Comparison of ENCODE assay signal across 8 cellular contexts in genomic region chr7:15720849-15721471, GRCh38. TPM values are rescaled to one million over a fixed set of nuclear protein-coding genes. Genes with fewer than 3 reads are reported as not detected.
DNase-seq lines count a peak whose midpoint lies in the region; ATAC-seq and TF ChIP-seq lines count a peak whose summit lies in the region.

No MANE protein-coding gene starts in this region.

- H3K4me3 ChIP-seq in Peyer's patch (no peak overlapping the region), esophagus muscularis mucosa (no peak overlapping the region), prostate gland (no peak overlapping the region)

- TF ChIP-seq EP300 in esophagus muscularis mucosa (IDR thresholded peaks at IDR 0.05) = no peak

- 54% methylated on average over 5 of the region's 5 CpGs for WGBS in esophagus muscularis mucosa
- WGBS in prostate gland = 57% methylated on average over 5 of the region's 5 CpGs

- DNase-seq in DMS153 treated with DMSO at 0.1 percent for 48 hours (lab: John Stamatoyannopoulos, UW; ENCODE audit: unreplicated experiment) (peak; percentile 40), HS-27A (ENCODE audit: low read depth) (peak; percentile 31), Peyer's patch (peak in 1 of 3 donors; percentile 67), esophagus muscularis mucosa (ENCODE audit: extremely low spot score) (no peak), prostate gland (ENCODE audit: low spot score) (no peak), NOMO-1 treated with dmso at 0.1 percent for 144 hours (lab: John Stamatoyannopoulos, UW; ENCODE audit: unreplicated experiment) (no peak), NCI-H1930 (lab: John Stamatoyannopoulos, UW) (no peak)

- H3K36me3 ChIP-seq in Peyer's patch (no peaks in the 10 kb centered on the region), esophagus muscularis mucosa (no peaks in the 10 kb centered on the region), prostate gland (no peaks in the 10 kb centered on the region)

- no peak for TF ChIP-seq POLR2A in Peyer's patch (IDR thresholded peaks at IDR 0.05)
- TF ChIP-seq POLR2A in esophagus muscularis mucosa (IDR thresholded peaks at IDR 0.05; ENCODE audit: low read depth) = no peak
- no peak for TF ChIP-seq POLR2A in prostate gland (IDR thresholded peaks at IDR 0.05)

- TF ChIP-seq CTCF in Peyer's patch (IDR thresholded peaks at IDR 0.05) (peak in 4 of 6 experiments; percentile 49 to 85 (median 77)), esophagus muscularis mucosa (IDR thresholded peaks at IDR 0.05) (peak; percentile 66 to 78 (median 71)), prostate gland (IDR thresholded peaks at IDR 0.05) (peak in 3 of 4 experiments; percentile 21 to 55 (median 45))

- no peak for ATAC-seq in HG02938 (IDR thresholded peaks at IDR 0.05; ENCODE audit: unreplicated experiment)

- H3K4me1 ChIP-seq in Peyer's patch = no peaks in the 10 kb centered on the region
- peaks cover 0 to 4% (median 0%) of the 10 kb centered on the region in 4 donors for H3K4me1 ChIP-seq in esophagus muscularis mucosa
- no peaks in the 10 kb centered on the region for H3K4me1 ChIP-seq in prostate gland (replicated peaks)

- no peak overlapping the region for H3K27ac ChIP-seq in Peyer's patch
- no peak overlapping the region for H3K27ac ChIP-seq in esophagus muscularis mucosa (replicated peaks in 1 of 4)
- no peak overlapping the region for H3K27ac ChIP-seq in prostate gland

- H3K27me3 ChIP-seq in Peyer's patch (no peaks in the 10 kb centered on the region), esophagus muscularis mucosa (no peaks in the 10 kb centered on the region), prostate gland (replicated peaks; ENCODE audit: insufficient read depth) (no peaks in the 10 kb centered on the region)

- intact Hi-C loops in esophagus muscularis mucosa (cut with DNase I) = loop anchor here (10.0 kb wide), 1 partner anchor 416 kb away; no protein-coding TSS in a partner anchor
- intact Hi-C loops in prostate gland (cut with DNase I) = no loop called here

- H3K9me3 ChIP-seq in Peyer's patch (no peaks in the 10 kb centered on the region), esophagus muscularis mucosa (no peaks in the 10 kb centered on the region), prostate gland (no peaks in the 10 kb centered on the region)

RNA-seq across cellular contexts. Expression of gene MEOX2, which starts 34.5 kb away (rescaled TPM):
- total RNA-seq in Peyer's patch = 1 to 10 TPM in 2 of 4 donors, under 1 TPM in 1, not detected in 1; 0.80 to 3.3 (median 1.3) TPM
- 10 to 100 TPM in 3 of 4 donors, 1 to 10 TPM in 1; 3.6 to 32.3 (median 13.0) TPM for total RNA-seq in esophagus muscularis mucosa
- total RNA-seq in prostate gland = 1 to 10 TPM in 1 of 2 donors, under 1 TPM in 1; 0.46 to 4.3 TPM

Comparison
In these comparisons a context has a peak if more than half of its experiments do, and no peak if none do; other contexts are left out.
1. DNase-seq: peak in DMS153 treated with DMSO at 0.1 percent for 48 hours (single experiment) and HS-27A (single experiment); none in esophagus muscularis mucosa (single experiment), prostate gland (single experiment), NOMO-1 treated with dmso at 0.1 percent for 144 hours (single experiment) and NCI-H1930 (0 of 2).
2. Peak in every context shown above with its lines, with median percentiles within 50 percentile points of each other: CTCF ChIP-seq.